In the genomic region with DNA sequence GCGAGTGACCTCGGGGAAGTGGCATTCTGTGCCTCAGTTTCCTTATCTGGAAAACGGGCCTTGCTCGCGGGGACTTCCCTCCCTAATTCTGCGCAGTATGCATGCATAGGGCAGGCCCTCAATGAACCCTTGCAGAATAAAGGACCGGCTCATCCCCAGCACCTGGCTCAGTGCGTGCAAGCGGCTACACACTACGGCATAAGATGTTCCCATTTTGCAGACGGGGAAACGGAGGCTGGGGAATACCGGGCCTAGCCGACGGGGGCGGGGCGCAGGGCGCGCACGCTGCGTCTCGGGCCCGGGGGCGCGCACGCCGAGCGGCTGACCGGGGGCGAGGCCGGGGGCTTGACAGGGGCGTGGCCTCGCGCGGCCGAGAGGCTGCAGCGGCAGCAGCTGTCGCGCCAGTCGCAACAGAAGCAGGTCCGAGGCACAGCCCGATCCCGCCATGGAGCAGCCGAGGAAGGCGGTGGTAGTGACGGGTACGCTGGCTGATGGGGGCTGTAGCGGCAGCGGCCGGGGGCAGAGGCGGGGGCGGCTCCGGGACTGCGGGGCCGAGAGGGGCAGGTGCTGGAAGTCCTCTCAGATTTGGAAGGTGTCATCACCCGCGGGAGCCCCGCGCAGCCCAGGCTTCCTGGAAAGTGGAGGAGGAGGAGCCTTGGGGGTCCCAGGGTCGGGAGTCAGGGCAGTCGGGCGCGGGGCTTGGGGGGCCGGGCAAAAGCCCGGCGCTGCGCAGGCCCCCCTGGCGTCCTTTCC, we compare ENCODE assay signal across 8 cellular contexts. TPM values are rescaled to one million over a fixed set of nuclear protein-coding genes. Genes with fewer than 3 reads are reported as not detected.
A peak's percentile ranks its signal among the peaks of the same experiment; 100 is the strongest.
DNase-seq lines count a peak whose midpoint lies in the region; ATAC-seq and TF ChIP-seq lines count a peak whose summit lies in the region.

A gene with protein sequence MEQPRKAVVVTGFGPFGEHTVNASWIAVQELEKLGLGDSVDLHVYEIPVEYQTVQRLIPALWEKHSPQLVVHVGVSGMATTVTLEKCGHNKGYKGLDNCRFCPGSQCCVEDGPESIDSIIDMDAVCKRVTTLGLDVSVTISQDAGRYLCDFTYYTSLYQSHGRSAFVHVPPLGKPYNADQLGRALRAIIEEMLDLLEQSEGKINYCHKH (plus strand): TSS at position 362 of the 753 bp plus-strand sequence. CDS start 84 bp downstream, at position 446.

- DNase-seq in Caco-2 (peak; percentile 57 to 82), GM23338 (ENCODE audit: low spot score) (peak; percentile 87), NCI-H2196 (lab: John Stamatoyannopoulos, UW; ENCODE audit: unreplicated experiment) (peak; percentile 77), lung microvascular endothelial cell (ENCODE audit: low read depth in 2 of 2) (peak; percentile 69 to 78)
- DNase-seq in activated CD4-positive, alpha-beta T cell treated with anti-CD3 and anti-CD28 coated beads, Interleukin-2, amount 50 U/mL, for 48 hours = peak; percentile 72 to 75
- DNase-seq in stimulated activated CD4-positive, alpha-beta T cell treated with anti-CD3 and anti-CD28 coated beads, TNF-alpha, amount 100 ng/mL, for 1 hour (ENCODE audit: low read depth in 3 of 3, low spot score in 1 of 3) = peak in 2 of 3 donors; percentile 38 to 55

- no peaks in the 10 kb centered on the region for H3K9me3 Mint-ChIP-seq in Caco-2 (ENCODE audit: unreplicated experiment)
- no peaks in the 10 kb centered on the region for H3K9me3 Mint-ChIP-seq in GM23338

- H3K36me3 ChIP-seq in Caco-2 (ENCODE audit: control insufficient read depth, insufficient read depth, low read length) = 0 out of 2 replicates have a peak, but pooled peaks cover 2% of the 10 kb centered on the region
- H3K36me3 ChIP-seq in GM23338 (ENCODE audit: insufficient read depth) = no peaks in the 10 kb centered on the region
- H3K36me3 ChIP-seq in ectodermal cell (ENCODE audit: control insufficient read depth, insufficient read depth, low read length) = no peaks in the 10 kb centered on the region

- H3F3A ChIP-seq in GM23338 (replicated peaks; ENCODE audit: low read depth) = peaks cover 41% of the 10 kb centered on the region

- intact Hi-C loops in Caco-2 (cut with micrococcal nuclease; ENCODE audit: unreplicated experiment) = no loop called here

- no peaks in the 10 kb centered on the region for H4K20me1 ChIP-seq in GM23338 (replicated peaks; ENCODE audit: insufficient read depth)

- no peaks in the 10 kb centered on the region; the same call in 1 of the 2 replicates for H3K79me2 ChIP-seq in GM23338 (replicated peaks; ENCODE audit: insufficient read depth)

- TF ChIP-seq CTCF in Caco-2 (IDR thresholded peaks at IDR 0.05; ENCODE audit: insufficient read depth in 1 of 2, low read depth in 1 of 2, low read length in 1 of 2, severe bottlenecking in 1 of 2, unreplicated experiment in 1 of 2) = no peak
- TF ChIP-seq CTCF in GM23338 (conservative IDR thresholded peaks at IDR 0.05; ENCODE audit: low read depth in 2 of 2) = no peak

- CTCF ChIA-PET in Caco-2 (lab: Charles Lee) = interaction anchor here (1.0 to 2.2 kb wide), 6 partner anchors 12 to 116 kb away, joined by 3 to 27 read pairs (median 8); a partner anchor contains a TSS

- H3K27me3 ChIP-seq in Caco-2 (replicated peaks; ENCODE audit: control insufficient read depth, insufficient read depth, low read length) (no peaks in the 10 kb centered on the region), GM23338 (ENCODE audit: insufficient read depth) (no peaks in the 10 kb centered on the region), ectodermal cell (ENCODE audit: control insufficient read depth, insufficient read depth, low read length, poor library complexity, severe bottlenecking) (peaks cover 12% of the 10 kb centered on the region)

- peak within 1 kb of the TSS; percentile 72 for H2AFZ ChIP-seq in GM23338

- H3K4me1 Mint-ChIP-seq in Caco-2 (ENCODE audit: low read depth, unreplicated experiment) (peaks cover 7% of the 10 kb centered on the region), GM23338 (peaks cover 37% of the 10 kb centered on the region)

- ATAC-seq in GM23338 (peak; percentile 70), HG03457 (IDR thresholded peaks at IDR 0.05; ENCODE audit: unreplicated experiment) (no peak)

- POLR2A ChIA-PET in Caco-2 (lab: Charles Lee) = interaction anchor here (0.8 to 1.9 kb wide), 3 partner anchors 11 to 59 kb away, joined by 3 to 5 read pairs (median 5); no protein-coding TSS in a partner anchor

- H3K27ac ChIP-seq in GM23338 (ENCODE audit: low read depth) (no peak within 1 kb of the TSS), ectodermal cell (ENCODE audit: insufficient read depth, low read depth, low read length, poor library complexity, severe bottlenecking) (no peak within 1 kb of the TSS)

- peak within 1 kb of the TSS; percentile 71 for H3K4me3 ChIP-seq in Caco-2 (ENCODE audit: low read depth, low read length)
- peak within 1 kb of the TSS; percentile 83 for H3K4me3 ChIP-seq in GM23338
- H3K4me3 ChIP-seq in ectodermal cell (ENCODE audit: insufficient read depth, low read depth, low read length) = peak within 1 kb of the TSS; percentile 58

- peak within 1 kb of the TSS; percentile 60 for H3K27ac Mint-ChIP-seq in Caco-2 (ENCODE audit: unreplicated experiment)
- peak within 1 kb of the TSS; percentile 11; the same call in 1 of the 2 replicates for H3K27ac Mint-ChIP-seq in GM23338

- peaks cover 17% of the 10 kb centered on the region for H3K36me3 Mint-ChIP-seq in Caco-2 (ENCODE audit: insufficient read depth, unreplicated experiment)
- H3K36me3 Mint-ChIP-seq in GM23338 (ENCODE audit: low read depth) = peaks cover 17% of the 10 kb centered on the region

- H3K4me3 Mint-ChIP-seq in Caco-2 (ENCODE audit: unreplicated experiment) = peak within 1 kb of the TSS; percentile 70
- peak within 1 kb of the TSS; percentile 78 for H3K4me3 Mint-ChIP-seq in GM23338

- H3K4me2 ChIP-seq in GM23338 = peak within 1 kb of the TSS; percentile 99

- peaks cover 4% of the 10 kb centered on the region for H3K4me1 ChIP-seq in Caco-2
- H3K4me1 ChIP-seq in GM23338 (ENCODE audit: insufficient read depth) = peaks cover 29% of the 10 kb centered on the region
- peaks cover 12% of the 10 kb centered on the region for H3K4me1 ChIP-seq in ectodermal cell (ENCODE audit: control insufficient read depth, insufficient read depth, low read length)

- BruUV-seq in Caco-2 (replicated peaks; lab: Mats Ljungman, UMichigan) = no TSS peak

- 7% methylated on average over 68 of the region's 68 CpGs for WGBS in ectodermal cell, 2 experiments

- H3K27me3 Mint-ChIP-seq in Caco-2 (ENCODE audit: insufficient read depth, unreplicated experiment) (no peaks in the 10 kb centered on the region), GM23338 (ENCODE audit: insufficient read depth, low read depth, poor library complexity) (peaks cover 18% of the 10 kb centered on the region)

- H3K9me3 ChIP-seq in Caco-2 (no peaks in the 10 kb centered on the region), ectodermal cell (ENCODE audit: control insufficient read depth, low read length) (no peaks in the 10 kb centered on the region)

- H3K9me2 ChIP-seq in GM23338 (ENCODE audit: insufficient read depth) = no peaks in the 10 kb centered on the region

TF ChIP-seq in GM23338, 12 proteins besides CTCF, POLR2A, EP300 and RAD21:
- TF ChIP-seq CREB1 (CRISPR knock-in tag; IDR thresholded peaks at IDR 0.05; ENCODE audit: low read depth) = no peak
- peak; percentile 88 for TF ChIP-seq POLR2AphosphoS5 (IDR thresholded peaks at IDR 0.05; ENCODE audit: low read depth)

RNA-seq across cellular contexts. Expression of the gene that starts here (rescaled TPM):
- total RNA-seq in Caco-2 (2022) (25.6 and 26.0 TPM in 2 replicates), lung microvascular endothelial cell (12.1 and 14.8 TPM in 2 replicates)
- total RNA-seq in GM23338 (2014; rRNA removed; shearing (Covaris generic)) = 18.9 and 27.6 TPM in 2 replicates
- polyA plus RNA-seq in GM23338 (2016; fragmentation: Nextera tagmentation; extraction: Ambion mirVana) = 15.5 and 19.4 TPM in 2 replicates
- 4.6 TPM for polyA plus RNA-seq in ectodermal cell (2013, experiment 1 of 4)
- polyA plus RNA-seq in ectodermal cell (2013, experiment 2 of 4) = 7.8 TPM
- 4.3 TPM for polyA plus RNA-seq in ectodermal cell (2013, experiment 3 of 4)
- polyA plus RNA-seq in ectodermal cell (2013, experiment 4 of 4) = 3.7 TPM
